In genomic region chr12:53451661-53452158, GRCh38 we compare ENCODE assay signal across 1 cellular context.
TF ChIP-seq lines count a peak whose summit lies in the region.

TSS of gene PCBP2 (plus strand) at chr12:53452102. CDS start at chr12:53454801, 2,699 bp downstream.

TF ChIP-seq in K562, 482 proteins besides CTCF, POLR2A, EP300 and RAD21 (continued from another document and continues in another):
- TF ChIP-seq CGGBP1 (CRISPR knock-in tag; IDR thresholded peaks at IDR 0.05) = no peak
- no peak for TF ChIP-seq ZNF444 (CRISPR knock-in tag; IDR thresholded peaks at IDR 0.05)
- no peak for TF ChIP-seq ZNF347 (CRISPR knock-in tag; IDR thresholded peaks at IDR 0.05; ENCODE audit: low read depth)
- no peak for TF ChIP-seq TAF15 (IDR thresholded peaks at IDR 0.05; ENCODE audit: low read depth, low read length)
- TF ChIP-seq CBX1 (IDR thresholded peaks at IDR 0.05; ENCODE audit: low read depth) = 0 out of 2 replicates have a peak, but pooled peaks have one; percentile 8
- no peak for TF ChIP-seq ZNF146 (CRISPR knock-in tag; IDR thresholded peaks at IDR 0.05; ENCODE audit: unreplicated experiment)
- TF ChIP-seq E4F1 (CRISPR knock-in tag; IDR thresholded peaks at IDR 0.05; ENCODE audit: borderline replicate concordance) = no peak
- no peak for TF ChIP-seq CBFA2T2 (conservative IDR thresholded peaks at IDR 0.05)
- no peak for TF ChIP-seq COPS2 (conservative IDR thresholded peaks at IDR 0.05)
- TF ChIP-seq ZNF77 (CRISPR knock-in tag; IDR thresholded peaks at IDR 0.05) = no peak
- TF ChIP-seq MEF2A (IDR thresholded peaks at IDR 0.05; ENCODE audit: control insufficient read depth, low read depth, low read length) = no peak
- peak; percentile 68 for TF ChIP-seq ZBTB33 (CRISPR knock-in tag; IDR thresholded peaks at IDR 0.05)
- no peak for TF ChIP-seq ZNF311 (CRISPR knock-in tag; IDR thresholded peaks at IDR 0.05)
- TF ChIP-seq RBM15 (IDR thresholded peaks at IDR 0.05; ENCODE audit: insufficient read depth, low read length) = no peak
- TF ChIP-seq TRIM24 (IDR thresholded peaks at IDR 0.05) = peak; percentile 40 to 42; a peak in 1 of 4 replicates
- TF ChIP-seq ZEB2 (IDR thresholded peaks at IDR 0.05) = 0 out of 2 replicates have a peak, but pooled peaks have one; percentile 18
- TF ChIP-seq RFX7 (CRISPR knock-in tag; IDR thresholded peaks at IDR 0.05) = no peak
- TF ChIP-seq NFRKB (IDR thresholded peaks at IDR 0.05; ENCODE audit: low read depth) = peak; percentile 62
- TF ChIP-seq EGR1 (conservative IDR thresholded peaks at IDR 0.05) = peak; percentile 94
- TF ChIP-seq ZNF512 (tag; IDR thresholded peaks at IDR 0.05) = no peak
- no peak for TF ChIP-seq HNRNPUL1 (IDR thresholded peaks at IDR 0.05; ENCODE audit: low read length)
- no peak for TF ChIP-seq ESRRB (CRISPR knock-in tag; IDR thresholded peaks at IDR 0.05; ENCODE audit: borderline replicate concordance)
- TF ChIP-seq BCL6 (CRISPR knock-in tag; IDR thresholded peaks at IDR 0.05) = no peak
- no peak for TF ChIP-seq ELK3 (CRISPR knock-in tag; IDR thresholded peaks at IDR 0.05)
- no peak for TF ChIP-seq HNRNPK (IDR thresholded peaks at IDR 0.05; ENCODE audit: low read depth, low read length, poor library complexity, severe bottlenecking)
- peak; percentile 47 for TF ChIP-seq GTF2B (IDR thresholded peaks at IDR 0.05; ENCODE audit: extremely low read depth, insufficient read length)
- TF ChIP-seq SP2 (IDR thresholded peaks at IDR 0.05; ENCODE audit: extremely low read depth, low read depth, low read length, poor library complexity, severe bottlenecking) = peak; percentile 100
- peak; percentile 98 for TF ChIP-seq GABPB1 (CRISPR knock-in tag; IDR thresholded peaks at IDR 0.05)
- TF ChIP-seq PTRF (tag; IDR thresholded peaks at IDR 0.05) = no peak
- TF ChIP-seq RUNX1 (IDR thresholded peaks at IDR 0.05; ENCODE audit: low read depth) = no peak
- TF ChIP-seq TGIF2 (CRISPR knock-in tag; IDR thresholded peaks at IDR 0.05) = no peak
- TF ChIP-seq CREB3L1 (IDR thresholded peaks at IDR 0.05; ENCODE audit: borderline replicate concordance, low read depth) = peak; percentile 97
- no peak for TF ChIP-seq ZNF695 (CRISPR knock-in tag; IDR thresholded peaks at IDR 0.05)
- no peak for TF ChIP-seq ZBTB43 (CRISPR knock-in tag; IDR thresholded peaks at IDR 0.05)
- 0 out of 2 replicates have a peak, but pooled peaks have one; percentile 42 for TF ChIP-seq MIER1 (IDR thresholded peaks at IDR 0.05; ENCODE audit: low read depth)
- no peak for TF ChIP-seq HIVEP1 (CRISPR knock-in tag; IDR thresholded peaks at IDR 0.05)
- TF ChIP-seq CTBP1 (IDR thresholded peaks at IDR 0.05; ENCODE audit: borderline replicate concordance) = peak; percentile 95
- TF ChIP-seq SIN3A (IDR thresholded peaks at IDR 0.05; ENCODE audit: borderline replicate concordance in 2 of 2, control insufficient read depth in 1 of 2, low read depth in 2 of 2, low read length in 2 of 2) = peak in 1 of 2 experiments; percentile 63; a peak in 1 of 4 replicates
- TF ChIP-seq HMGN3 (IDR thresholded peaks at IDR 0.05; ENCODE audit: borderline replicate concordance, extremely low read depth, insufficient read length, low read depth, low read length) = peak; percentile 94
- TF ChIP-seq SMAD3 (CRISPR knock-in tag; conservative IDR thresholded peaks at IDR 0.05) = peak; percentile 76
- TF ChIP-seq ZFP1 (CRISPR knock-in tag; IDR thresholded peaks at IDR 0.05) = no peak
- TF ChIP-seq ZNF551 (CRISPR knock-in tag; IDR thresholded peaks at IDR 0.05) = no peak
- peak; percentile 30 for TF ChIP-seq DACH1 (IDR thresholded peaks at IDR 0.05; ENCODE audit: partially characterized antibody)
- no peak for TF ChIP-seq ZNF655 (CRISPR knock-in tag; IDR thresholded peaks at IDR 0.05)
- no peak for TF ChIP-seq TSHZ1 (CRISPR knock-in tag; IDR thresholded peaks at IDR 0.05)
- 0 out of 2 replicates have a peak, but pooled peaks have one; percentile 1 for TF ChIP-seq SPI1 (IDR thresholded peaks at IDR 0.05; ENCODE audit: borderline replicate concordance, low read depth, low read length)
